38 cellular contexts compared by ENCODE assay signal in genomic region chr5:79811904-79812303, GRCh38.
"Had no signal": no experiment of that assay in that cellular context is flagged by ENCODE, and none has a peak within 500 bp of the region (broad histone marks: within the 10 kb centered on the region; RNA-seq: fewer than 3 reads in every experiment).

No MANE protein-coding gene starts in this region.

- H3K27ac Mint-ChIP-seq: activated B cell treated with CpG ODN at 0.5 μM for 24 hours; activated CD4-positive, alpha-beta memory T cell treated with anti-CD3 and anti-CD28 coated beads for 36 hours; activated CD4-positive, alpha-beta T cell treated with anti-CD3 and anti-CD28 coated beads, Interleukin-2, amount 10 ng/mL, durations not matched to agents 24 days and 14 days; activated CD8-positive, alpha-beta T cell treated with anti-CD3 and anti-CD28 coated beads for 36 hours; activated naive CD4-positive, alpha-beta T cell treated with anti-CD3 and anti-CD28 coated beads for 36 hours; activated naive CD4-positive, alpha-beta T cell treated with anti-CD3 and anti-CD28 coated beads, Interleukin-2, amount 50 U/mL, for 72 hours; activated naive CD8-positive, alpha-beta T cell treated with anti-CD3 and anti-CD28 coated beads for 36 hours; activated T-cell treated with anti-CD3 and anti-CD28 coated beads, Interleukin-2, amount 50 U/mL, for 72 hours; activated T-helper 1 cell treated with anti-CD3 and anti-CD28 coated beads, Interleukin-12 subunit alpha, Interleukin-12 subunit beta, Interleukin-2, Interleukin-4 antibody, amounts not matched to agents 30 ng/mL and 10 ng/mL and 1 ng/mL, durations not matched to agents 14 hours and 24 hours and 36 hours; activated T-helper 17 cell treated with anti-CD3 and anti-CD28 coated beads, Interleukin-2, amount 50 U/mL, for 72 hours; T-helper 1 cell treated with Interleukin-12 subunit alpha and Interleukin-12 subunit beta and Interleukin-4 antibody, amounts not matched to agents 30 μg/mL and 1 μg/mL, for 36 hours; T-helper 2 cell treated with Interferon-gamma antibody and Interleukin-4, amounts not matched to agents 5 μg/mL and 100 μg/mL, for 36 hours had no signal

- FAIRE-seq: astrocyte, TTC549 had no signal

- H3K27me3 ChIP-seq: adrenal gland, body of pancreas, brain microvascular endothelial cell, breast epithelium had no signal

- H3K4me1 ChIP-seq: adrenal gland, body of pancreas, breast epithelium had no signal

- H3K4me1 Mint-ChIP-seq: activated B cell treated with CpG ODN at 0.5 μM for 24 hours; activated CD4-positive, alpha-beta T cell treated with anti-CD3 and anti-CD28 coated beads, Interleukin-2, amount 10 ng/mL, durations not matched to agents 24 days and 14 days; activated naive CD8-positive, alpha-beta T cell treated with anti-CD3 and anti-CD28 coated beads for 36 hours; activated T-helper 17 cell treated with anti-CD3 and anti-CD28 coated beads, Interleukin-2, amount 50 U/mL, for 72 hours; central memory CD8-positive, alpha-beta T cell had no signal

- H3K4me3 Mint-ChIP-seq: activated B cell treated with CpG ODN at 0.5 μM for 24 hours; activated CD4-positive, alpha-beta memory T cell treated with anti-CD3 and anti-CD28 coated beads for 36 hours; activated CD4-positive, alpha-beta T cell treated with anti-CD3 and anti-CD28 coated beads, Interleukin-2, amount 10 ng/mL, durations not matched to agents 24 days and 14 days; activated CD8-positive, alpha-beta T cell treated with anti-CD3 and anti-CD28 coated beads for 36 hours; activated naive CD4-positive, alpha-beta T cell treated with anti-CD3 and anti-CD28 coated beads for 36 hours; activated naive CD8-positive, alpha-beta T cell treated with anti-CD3 and anti-CD28 coated beads for 36 hours; activated T-cell treated with anti-CD3 and anti-CD28 coated beads, Interleukin-2, amount 50 U/mL, for 4 hours; activated T-cell treated with anti-CD3 and anti-CD28 coated beads, Interleukin-2, amount 50 U/mL, for 72 hours; activated T-helper 1 cell treated with anti-CD3 and anti-CD28 coated beads, Interleukin-12 subunit alpha, Interleukin-12 subunit beta, Interleukin-2, Interleukin-4 antibody, amounts not matched to agents 30 ng/mL and 10 ng/mL and 1 ng/mL, durations not matched to agents 14 hours and 24 hours and 36 hours; activated T-helper 17 cell treated with anti-CD3 and anti-CD28 coated beads, Interleukin-2, amount 50 U/mL, for 72 hours; central memory CD8-positive, alpha-beta T cell; T-helper 1 cell treated with Interleukin-12 subunit alpha and Interleukin-12 subunit beta and Interleukin-4 antibody, amounts not matched to agents 30 μg/mL and 1 μg/mL, for 36 hours; T-helper 2 cell treated with Interferon-gamma antibody and Interleukin-4, amounts not matched to agents 5 μg/mL and 100 μg/mL, for 36 hours had no signal

- H3K4me3 ChIP-seq: adrenal gland, body of pancreas, breast epithelium had no signal

- H3K9me3 ChIP-seq: adrenal gland, body of pancreas, breast epithelium had no signal

- H3K36me3 Mint-ChIP-seq: activated CD4-positive, alpha-beta memory T cell treated with anti-CD3 and anti-CD28 coated beads for 36 hours; activated naive CD4-positive, alpha-beta T cell treated with anti-CD3 and anti-CD28 coated beads, Interleukin-2, amount 50 U/mL, for 72 hours had no signal

- H3K9me3 Mint-ChIP-seq: activated B cell treated with CpG ODN at 0.5 μM for 24 hours; activated CD4-positive, alpha-beta memory T cell treated with anti-CD3 and anti-CD28 coated beads for 36 hours; activated CD8-positive, alpha-beta T cell treated with anti-CD3 and anti-CD28 coated beads for 36 hours; activated naive CD4-positive, alpha-beta T cell treated with anti-CD3 and anti-CD28 coated beads for 36 hours; activated naive CD4-positive, alpha-beta T cell treated with anti-CD3 and anti-CD28 coated beads, Interleukin-2, amount 50 U/mL, for 72 hours; activated naive CD8-positive, alpha-beta T cell treated with anti-CD3 and anti-CD28 coated beads for 36 hours; activated T-cell treated with anti-CD3 and anti-CD28 coated beads, Interleukin-2, amount 50 U/mL, for 4 hours; activated T-cell treated with anti-CD3 and anti-CD28 coated beads, Interleukin-2, amount 50 U/mL, for 72 hours; activated T-helper 1 cell treated with anti-CD3 and anti-CD28 coated beads, Interleukin-12 subunit alpha, Interleukin-12 subunit beta, Interleukin-2, Interleukin-4 antibody, amounts not matched to agents 30 ng/mL and 10 ng/mL and 1 ng/mL, durations not matched to agents 14 hours and 24 hours and 36 hours; activated T-helper 17 cell treated with anti-CD3 and anti-CD28 coated beads, Interleukin-2, amount 50 U/mL, for 72 hours; central memory CD8-positive, alpha-beta T cell; T-helper 1 cell treated with Interleukin-12 subunit alpha and Interleukin-12 subunit beta and Interleukin-4 antibody, amounts not matched to agents 30 μg/mL and 1 μg/mL, for 36 hours; T-helper 2 cell treated with Interferon-gamma antibody and Interleukin-4, amounts not matched to agents 5 μg/mL and 100 μg/mL, for 36 hours had no signal

- ATAC-seq: activated CD8-positive, alpha-beta T cell treated with anti-CD3 and anti-CD28 coated beads for 36 hours; activated naive CD4-positive, alpha-beta T cell treated with anti-CD3 and anti-CD28 coated beads, Interleukin-2, amount 50 U/mL, for 72 hours; activated T-cell treated with anti-CD3 and anti-CD28 coated beads, Interleukin-2, amount 50 U/mL, for 4 hours; activated T-cell treated with anti-CD3 and anti-CD28 coated beads, Interleukin-2, amount 50 U/mL, for 72 hours; activated T-helper 17 cell treated with anti-CD3 and anti-CD28 coated beads, Interleukin-2, amount 50 U/mL, for 72 hours; body of pancreas had no signal

- H3K27ac ChIP-seq: adrenal gland, body of pancreas, brain microvascular endothelial cell, breast epithelium, VCaP had no signal

- H3K27me3 Mint-ChIP-seq: activated CD4-positive, alpha-beta memory T cell treated with anti-CD3 and anti-CD28 coated beads for 36 hours; activated CD8-positive, alpha-beta T cell treated with anti-CD3 and anti-CD28 coated beads for 36 hours had no signal

- H3K36me3 ChIP-seq: adrenal gland, brain microvascular endothelial cell, breast epithelium had no signal

- DNase-seq: activated B cell treated with CpG ODN at 0.5 μM for 24 hours; activated CD4-positive, alpha-beta memory T cell treated with anti-CD3 and anti-CD28 coated beads for 36 hours; activated CD4-positive, alpha-beta T cell treated with anti-CD3 and anti-CD28 coated beads for 4 hours; activated CD4-positive, alpha-beta T cell treated with anti-CD3 and anti-CD28 coated beads, Interleukin-2, amount 10 ng/mL, durations not matched to agents 24 days and 14 days; activated CD4-positive, alpha-beta T cell treated with anti-CD3 and anti-CD28 coated beads, Interleukin-2, amount 50 U/mL, for 1 hour; activated CD4-positive, alpha-beta T cell treated with anti-CD3 and anti-CD28 coated beads, Interleukin-2, amount 50 U/mL, for 4 hours; activated CD4-positive, CD25-positive, alpha-beta regulatory T cell treated with anti-CD3 and anti-CD28 coated beads, Interleukin-2, amount 50 U/mL, for 72 hours; activated CD8-positive, alpha-beta memory T cell treated with anti-CD3 and anti-CD28 coated beads, Interleukin-2, amount 50 U/mL, for 4 hours; activated CD8-positive, alpha-beta T cell treated with anti-CD3 and anti-CD28 coated beads for 36 hours; activated effector memory CD4-positive, alpha-beta T cell treated with anti-CD3 and anti-CD28 coated beads, Interleukin-2, amount 50 U/mL, for 16 hours; activated gamma-delta T cell treated with Interleukin-2 at 50 U/mL for 16 hours; activated naive CD4-positive, alpha-beta T cell; activated naive CD4-positive, alpha-beta T cell treated with anti-CD3 and anti-CD28 coated beads for 36 hours; activated naive CD4-positive, alpha-beta T cell treated with anti-CD3 and anti-CD28 coated beads, Interleukin-2, amount 50 U/mL, for 16 hours; activated naive CD8-positive, alpha-beta T cell treated with anti-CD3 and anti-CD28 coated beads for 36 hours; activated T-cell treated with anti-CD3 and anti-CD28 coated beads for 4 hours; activated T-cell treated with anti-CD3 and anti-CD28 coated beads, Interleukin-2, amount 50 U/mL, for 1 hour; activated T-cell treated with anti-CD3 and anti-CD28 coated beads, Interleukin-2, amount 50 U/mL, for 4 hours; activated T-cell treated with anti-CD3 and anti-CD28 coated beads, Interleukin-2, amount 50 U/mL, for 72 hours; adrenal gland; amniotic stem cell; aorta; body of pancreas; brain microvascular endothelial cell; cerebellar nuclear complex; T-helper 1 cell; T-helper 2 cell; T-helper 9 cell had no signal
